8 cellular contexts compared by ENCODE assay signal in genomic region chr2:224584768-224585204, GRCh38. TPM values are rescaled to one million over a fixed set of nuclear protein-coding genes. Genes with fewer than 3 reads are reported as not detected.
DNase-seq lines count a peak whose midpoint lies in the region; ATAC-seq lines count a peak whose summit lies in the region.

No MANE protein-coding gene starts in this region.

- no peaks in the 10 kb centered on the region for H3K9me3 ChIP-seq in subcutaneous abdominal adipose tissue (ENCODE audit: control insufficient read depth in 5 of 5, low read length in 5 of 5)

- ATAC-seq in HG02588 (IDR thresholded peaks at IDR 0.05; ENCODE audit: unreplicated experiment) = peak; percentile 30
- peak; percentile 46 to 50 for ATAC-seq in naive thymus-derived CD8-positive, alpha-beta T cell

- no peaks in the 10 kb centered on the region for H3K36me3 ChIP-seq in subcutaneous abdominal adipose tissue (ENCODE audit: control insufficient read depth in 5 of 5, insufficient read depth in 5 of 5, low read length in 5 of 5)

- no peaks in the 10 kb centered on the region for H3K27me3 ChIP-seq in subcutaneous abdominal adipose tissue (ENCODE audit: control insufficient read depth in 5 of 5, insufficient read depth in 4 of 5, low read length in 5 of 5)

- peak overlapping the region; percentile 92 for H3K27ac ChIP-seq in epithelial cell of prostate
- peak overlapping the region; percentile 69 for H3K27ac ChIP-seq in subcutaneous abdominal adipose tissue (ENCODE audit: low read depth, low read length)

- H3K9me3 Mint-ChIP-seq in naive thymus-derived CD8-positive, alpha-beta T cell = no peaks in the 10 kb centered on the region

- peaks cover 0 to 12% (median 0%) of the 10 kb centered on the region in 3 donors for H3K36me3 Mint-ChIP-seq in naive thymus-derived CD8-positive, alpha-beta T cell

- DNase-seq in NCI-H345 (lab: John Stamatoyannopoulos, UW) (peak; percentile 40), NCI-H345 treated with DMSO at 0.1 percent for 48 hours (lab: John Stamatoyannopoulos, UW; ENCODE audit: unreplicated experiment) (no peak), NCI-H1092 treated with DMSO at 0.1 percent for 48 hours (lab: John Stamatoyannopoulos, UW) (peak; percentile 6), epithelial cell of prostate (ENCODE audit: low read depth, low spot score) (no peak)
- peak; percentile 83 for DNase-seq in activated CD8-positive, alpha-beta memory T cell treated with anti-CD3 and anti-CD28 coated beads, Interleukin-2, amount 50 U/mL, for 48 hours
- DNase-seq in naive thymus-derived CD8-positive, alpha-beta T cell = peak in 9 of 10 donors; percentile 43 to 81 (median 57)

- H3K4me1 Mint-ChIP-seq in naive thymus-derived CD8-positive, alpha-beta T cell = peaks cover 8 to 55% (median 46%) of the 10 kb centered on the region in 4 donors

- POLR2A ChIA-PET in naive thymus-derived CD8-positive, alpha-beta T cell (lab: Charles Lee) = interaction anchor here (1.0 to 2.0 kb wide), 8 partner anchors 11 to 627 kb away, joined by 3 to 5 read pairs (median 3); no protein-coding TSS in a partner anchor

- H3K4me3 Mint-ChIP-seq in naive thymus-derived CD8-positive, alpha-beta T cell = peak overlapping the region; percentile 63 to 98 (median 84)

- peaks cover 2 to 46% (median 36%) of the 10 kb centered on the region in 5 donors for H3K4me1 ChIP-seq in subcutaneous abdominal adipose tissue (ENCODE audit: control insufficient read depth in 5 of 5, insufficient read depth in 5 of 5, low read length in 5 of 5)

- peak overlapping the region in 4 of 5 donors; percentile 68 to 89 (median 84) for H3K9ac ChIP-seq in subcutaneous abdominal adipose tissue (ENCODE audit: low read length in 5 of 5)

- peak overlapping the region; percentile 87 to 97 (median 94) for H3K27ac Mint-ChIP-seq in naive thymus-derived CD8-positive, alpha-beta T cell

- H3K4me3 ChIP-seq in subcutaneous abdominal adipose tissue (ENCODE audit: low read depth in 1 of 5, low read length in 5 of 5) = peak overlapping the region in 4 of 5 donors; percentile 79 to 96 (median 88)

- H3K27me3 Mint-ChIP-seq in naive thymus-derived CD8-positive, alpha-beta T cell = no peaks in the 10 kb centered on the region

RNA-seq across cellular contexts. Expression of gene CUL3, which starts 0.4 kb away (rescaled TPM):
- total RNA-seq in naive thymus-derived CD8-positive, alpha-beta T cell = 10 to 100 TPM; 96.5 to 96.8 TPM
- 10 to 100 TPM; 20.0 to 57.0 (median 26.1) TPM for polyA plus RNA-seq in naive thymus-derived CD8-positive, alpha-beta T cell

Comparison
In these comparisons a context has a peak if more than half of its experiments do, and no peak if none do; other contexts are left out.
1. DNase-seq: peak in NCI-H345 (single experiment), NCI-H1092 treated with DMSO at 0.1 percent for 48 hours (single experiment), activated CD8-positive, alpha-beta memory T cell treated with anti-CD3 and anti-CD28 coated beads, Interleukin-2, amount 50 U/mL, for 48 hours (single experiment) and naive thymus-derived CD8-positive, alpha-beta T cell (9 of 10); none in NCI-H345 treated with DMSO at 0.1 percent for 48 hours (single experiment) and epithelial cell of prostate (single experiment).